1 cellular context compared by ENCODE assay signal in genomic region chr7:158716802-158717201, GRCh38.
TF ChIP-seq lines count a peak whose summit lies in the region.

No MANE protein-coding gene starts in this region.

TF ChIP-seq in A549, 52 proteins besides CTCF, POLR2A, EP300 and RAD21 (continued from another document):
- TF ChIP-seq, protein P1, sequence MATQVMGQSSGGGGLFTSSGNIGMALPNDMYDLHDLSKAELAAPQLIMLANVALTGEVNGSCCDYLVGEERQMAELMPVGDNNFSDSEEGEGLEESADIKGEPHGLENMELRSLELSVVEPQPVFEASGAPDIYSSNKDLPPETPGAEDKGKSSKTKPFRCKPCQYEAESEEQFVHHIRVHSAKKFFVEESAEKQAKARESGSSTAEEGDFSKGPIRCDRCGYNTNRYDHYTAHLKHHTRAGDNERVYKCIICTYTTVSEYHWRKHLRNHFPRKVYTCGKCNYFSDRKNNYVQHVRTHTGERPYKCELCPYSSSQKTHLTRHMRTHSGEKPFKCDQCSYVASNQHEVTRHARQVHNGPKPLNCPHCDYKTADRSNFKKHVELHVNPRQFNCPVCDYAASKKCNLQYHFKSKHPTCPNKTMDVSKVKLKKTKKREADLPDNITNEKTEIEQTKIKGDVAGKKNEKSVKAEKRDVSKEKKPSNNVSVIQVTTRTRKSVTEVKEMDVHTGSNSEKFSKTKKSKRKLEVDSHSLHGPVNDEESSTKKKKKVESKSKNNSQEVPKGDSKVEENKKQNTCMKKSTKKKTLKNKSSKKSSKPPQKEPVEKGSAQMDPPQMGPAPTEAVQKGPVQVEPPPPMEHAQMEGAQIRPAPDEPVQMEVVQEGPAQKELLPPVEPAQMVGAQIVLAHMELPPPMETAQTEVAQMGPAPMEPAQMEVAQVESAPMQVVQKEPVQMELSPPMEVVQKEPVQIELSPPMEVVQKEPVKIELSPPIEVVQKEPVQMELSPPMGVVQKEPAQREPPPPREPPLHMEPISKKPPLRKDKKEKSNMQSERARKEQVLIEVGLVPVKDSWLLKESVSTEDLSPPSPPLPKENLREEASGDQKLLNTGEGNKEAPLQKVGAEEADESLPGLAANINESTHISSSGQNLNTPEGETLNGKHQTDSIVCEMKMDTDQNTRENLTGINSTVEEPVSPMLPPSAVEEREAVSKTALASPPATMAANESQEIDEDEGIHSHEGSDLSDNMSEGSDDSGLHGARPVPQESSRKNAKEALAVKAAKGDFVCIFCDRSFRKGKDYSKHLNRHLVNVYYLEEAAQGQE (IDR thresholded peaks at IDR 0.05) = no peak
- TF ChIP-seq HOXB5 (CRISPR knock-in tag; IDR thresholded peaks at IDR 0.05) (no peak), JUNB (IDR thresholded peaks at IDR 0.05) (no peak), MAFK (IDR thresholded peaks at IDR 0.05; ENCODE audit: partially characterized antibody) (no peak), SMC3 (IDR thresholded peaks at IDR 0.05) (no peak), FOSB (CRISPR knock-in tag; IDR thresholded peaks at IDR 0.05) (no peak), NFE2L2 (conservative IDR thresholded peaks at IDR 0.05; ENCODE audit: low read length) (no peak), FOSL2 (IDR thresholded peaks at IDR 0.05) (no peak), FOSL2 (CRISPR knock-in tag; IDR thresholded peaks at IDR 0.05) (no peak), ZFP36 (IDR thresholded peaks at IDR 0.05; ENCODE audit: borderline replicate concordance, partially characterized antibody) (no peak), ESRRA (IDR thresholded peaks at IDR 0.05; ENCODE audit: borderline replicate concordance, low read length) (no peak), GATA3 (IDR thresholded peaks at IDR 0.05; ENCODE audit: borderline replicate concordance) (no peak), CBX2 (IDR thresholded peaks at IDR 0.05; ENCODE audit: borderline replicate concordance, low read depth) (no peak), CHD4 (IDR thresholded peaks at IDR 0.05; ENCODE audit: borderline replicate concordance) (no peak), ATOH8 (CRISPR knock-in tag; IDR thresholded peaks at IDR 0.05; ENCODE audit: low read depth) (no peak), KDM1A (IDR thresholded peaks at IDR 0.05; ENCODE audit: low read depth) (no peak), USF2 (IDR thresholded peaks at IDR 0.05) (no peak)
TF ChIP-seq in A549: peak in this region for 0.
